ENCODE assay signal across 8 cellular contexts in genomic region chr3:156291269-156292123, GRCh38.
DNase-seq lines count a peak whose midpoint lies in the region; ATAC-seq lines count a peak whose summit lies in the region.

No MANE protein-coding gene starts in this region.

- H3K9me3 ChIP-seq in ectodermal cell (ENCODE audit: control insufficient read depth, low read length) = no peaks in the 10 kb centered on the region
- H3K9me3 ChIP-seq in muscle layer of duodenum (ENCODE audit: control insufficient read depth in 1 of 2, low read length in 2 of 2) = no peaks in the 10 kb centered on the region

- H3K27me3 ChIP-seq in ectodermal cell (ENCODE audit: control insufficient read depth, insufficient read depth, low read length, poor library complexity, severe bottlenecking) (peaks cover 53% of the 10 kb centered on the region), muscle layer of duodenum (ENCODE audit: low read depth, low read length) (peaks cover 16% of the 10 kb centered on the region)

- peaks cover 8% of the 10 kb centered on the region for H3K4me1 ChIP-seq in ectodermal cell (ENCODE audit: control insufficient read depth, insufficient read depth, low read length)
- H3K4me1 ChIP-seq in muscle layer of duodenum (ENCODE audit: control insufficient read depth in 1 of 2, insufficient read depth in 2 of 2, low read length in 2 of 2) = peaks cover 0 to 3% of the 10 kb centered on the region in 2 donors

- DNase-seq in NCI-H526 treated with DMSO at 0.1 percent for 48 hours (lab: John Stamatoyannopoulos, UW) = peak; percentile 43
- DNase-seq in GDM1 (lab: John Stamatoyannopoulos, UW) = no peak
- DNase-seq in putamen (ENCODE audit: low spot score) = no peak

- H3K4me3 ChIP-seq in ectodermal cell (ENCODE audit: insufficient read depth, low read depth, low read length) (peak overlapping the region; percentile 4), muscle layer of duodenum (ENCODE audit: low read depth in 1 of 2, low read length in 2 of 2) (peak overlapping the region; percentile 58 to 69)

- no peak overlapping the region for H3K27ac ChIP-seq in ectodermal cell (ENCODE audit: insufficient read depth, low read depth, low read length, poor library complexity, severe bottlenecking)
- H3K27ac ChIP-seq in muscle layer of duodenum (ENCODE audit: low read length) = no peak overlapping the region

- WGBS in ectodermal cell, 2 experiments = 9 to 10% methylated on average over 51 of the region's 51 CpGs

- H3K36me3 ChIP-seq in ectodermal cell (ENCODE audit: control insufficient read depth, insufficient read depth, low read length) (no peaks in the 10 kb centered on the region), muscle layer of duodenum (ENCODE audit: control insufficient read depth in 1 of 2, insufficient read depth in 2 of 2, low read length in 2 of 2) (no peaks in the 10 kb centered on the region)

- ATAC-seq in GM19351 (IDR thresholded peaks at IDR 0.05; ENCODE audit: unreplicated experiment) (peak; percentile 44), GM18868 (IDR thresholded peaks at IDR 0.05; ENCODE audit: unreplicated experiment) (no peak), GM21717 (IDR thresholded peaks at IDR 0.05; ENCODE audit: unreplicated experiment) (no peak)
